9 cellular contexts compared by ENCODE assay signal in genomic region chr9:95505072-95505471, GRCh38. TPM values are rescaled to one million over a fixed set of nuclear protein-coding genes. Genes with fewer than 3 reads are reported as not detected.
A peak's percentile ranks its signal among the peaks of the same experiment; 100 is the strongest.
DNase-seq lines count a peak whose midpoint lies in the region; ATAC-seq and TF ChIP-seq lines count a peak whose summit lies in the region.
"Had no signal": no experiment of that assay in that cellular context is flagged by ENCODE, and none has a peak within 500 bp of the region (broad histone marks: within the 10 kb centered on the region; RNA-seq: fewer than 3 reads in every experiment).

No MANE protein-coding gene starts in this region.

- H3K36me3 ChIP-seq in CD8-positive, alpha-beta T cell (ENCODE audit: insufficient read depth, low read length): no peaks in the 10 kb centered on the region
- H3K36me3 ChIP-seq in MM.1S (replicated peaks; ENCODE audit: insufficient read depth, low read length) (no peaks in the 10 kb centered on the region), osteoblast (ENCODE audit: insufficient read depth, low read length) (no peaks in the 10 kb centered on the region)

- peak overlapping the region; percentile 84 for H3K4me3 Mint-ChIP-seq in CD8-positive, alpha-beta T cell
- peak overlapping the region; percentile 97 to 99 for H3K4me3 Mint-ChIP-seq in effector memory CD8-positive, alpha-beta T cell

- CTCF ChIA-PET in CD8-positive, alpha-beta T cell (lab: Charles Lee): interaction anchor here (0.8 to 2.6 kb wide), 3 partner anchors 9 to 17 kb away, joined by 3 to 7 read pairs (median 3); no protein-coding TSS in a partner anchor

- peak overlapping the region; percentile 58 for H3K4me2 ChIP-seq in MM.1S (ENCODE audit: low read depth, low read length)
- H3K4me2 ChIP-seq in osteoblast (ENCODE audit: insufficient read depth, low read length): peak overlapping the region; percentile 98

- peaks cover 22% of the 10 kb centered on the region for H3K27me3 Mint-ChIP-seq in CD8-positive, alpha-beta T cell (ENCODE audit: low read depth)
- no peaks in the 10 kb centered on the region for H3K27me3 Mint-ChIP-seq in effector memory CD8-positive, alpha-beta T cell

- H3K4me1 Mint-ChIP-seq in CD8-positive, alpha-beta T cell (ENCODE audit: low read depth): peaks cover 58% of the 10 kb centered on the region
- peaks cover 39 to 69% of the 10 kb centered on the region in 2 donors for H3K4me1 Mint-ChIP-seq in effector memory CD8-positive, alpha-beta T cell (ENCODE audit: low read depth in 2 of 2)

- no peaks in the 10 kb centered on the region for H3K9me2 ChIP-seq in MM.1S (replicated peaks; ENCODE audit: insufficient read depth, low read length)

- POLR2A ChIA-PET in CD8-positive, alpha-beta T cell (lab: Charles Lee): interaction anchor here (1.6 kb wide), 1 partner anchor 10 kb away, joined by 5 read pairs; no protein-coding TSS in a partner anchor

- no peaks in the 10 kb centered on the region for H3K9me3 ChIP-seq in CD8-positive, alpha-beta T cell (ENCODE audit: low read length)
- H3K9me3 ChIP-seq in MM.1S (replicated peaks; ENCODE audit: insufficient read depth, low read length): no peaks in the 10 kb centered on the region
- no peaks in the 10 kb centered on the region for H3K9me3 ChIP-seq in osteoblast (ENCODE audit: low read depth, low read length)

- intact Hi-C loops in CD8-positive, alpha-beta T cell (cut with DNase I, micrococcal nuclease): loop anchor here in 1 of 2 experiments (5.0 kb wide), 1 partner anchor 712 kb away; no protein-coding TSS in a partner anchor

- TF ChIP-seq CTCF in CD8-positive, alpha-beta T cell (IDR thresholded peaks at IDR 0.05): no peak
- no peak for TF ChIP-seq CTCF in MM.1S (IDR thresholded peaks at IDR 0.05; ENCODE audit: low read length)
- no peak for TF ChIP-seq CTCF in osteoblast (IDR thresholded peaks at IDR 0.05; ENCODE audit: extremely low read depth, low read depth, low read length)

- no peak for ATAC-seq in CD8-positive, alpha-beta T cell
- no peak for ATAC-seq in effector memory CD8-positive, alpha-beta T cell (replicated peaks)
- no peak for ATAC-seq in HG03025 (IDR thresholded peaks at IDR 0.05; ENCODE audit: low FRiP score, unreplicated experiment)
- ATAC-seq in GM21717 (IDR thresholded peaks at IDR 0.05; ENCODE audit: unreplicated experiment): no peak

- no peaks in the 10 kb centered on the region for H3K27me3 ChIP-seq in CD8-positive, alpha-beta T cell (ENCODE audit: insufficient read depth, low read length)
- H3K27me3 ChIP-seq in MM.1S (replicated peaks; ENCODE audit: insufficient read depth, low read length): no peaks in the 10 kb centered on the region
- H3K27me3 ChIP-seq in osteoblast (ENCODE audit: insufficient read depth, low read length): no peaks in the 10 kb centered on the region

- peaks cover 37% of the 10 kb centered on the region for H3K4me1 ChIP-seq in CD8-positive, alpha-beta T cell (ENCODE audit: insufficient read depth, low read length)
- H3K4me1 ChIP-seq in MM.1S (ENCODE audit: low read length) (peaks cover 28% of the 10 kb centered on the region), osteoblast (ENCODE audit: insufficient read depth, low read length) (peaks cover 19% of the 10 kb centered on the region)

- no peak overlapping the region for H3K27ac Mint-ChIP-seq in CD8-positive, alpha-beta T cell
- H3K27ac Mint-ChIP-seq in effector memory CD8-positive, alpha-beta T cell: peak overlapping the region; percentile 72 to 87

- no peak for DNase-seq in CD8-positive, alpha-beta T cell
- DNase-seq in MM.1S (no peak), osteoblast (ENCODE audit: insufficient read length, low spot score, missing footprints) (no peak), retina (no peak), NCI-H1105 treated with DMSO at 0.1 percent for 48 hours (lab: John Stamatoyannopoulos, UW) (no peak)
- no peak for DNase-seq in effector memory CD8-positive, alpha-beta T cell
- DNase-seq: NCI-H187 treated with DMSO at 0.1 percent for 48 hours had no signal

- peaks cover 7% of the 10 kb centered on the region for H3K36me3 Mint-ChIP-seq in CD8-positive, alpha-beta T cell
- H3K36me3 Mint-ChIP-seq in effector memory CD8-positive, alpha-beta T cell (ENCODE audit: insufficient read depth): peaks cover 26% of the 10 kb centered on the region

- no peak overlapping the region for H3K27ac ChIP-seq in CD8-positive, alpha-beta T cell (ENCODE audit: low read depth, low read length)
- H3K27ac ChIP-seq in MM.1S (ENCODE audit: low read length) (peak overlapping the region; percentile 43; the same call in 1 of the 2 replicates), osteoblast (ENCODE audit: low read depth, low read length) (no peak overlapping the region)

- peaks cover 25% of the 10 kb centered on the region for H3F3A ChIP-seq in MM.1S (ENCODE audit: insufficient read depth, low read length)

- no peaks in the 10 kb centered on the region for H3K9me3 Mint-ChIP-seq in CD8-positive, alpha-beta T cell
- H3K9me3 Mint-ChIP-seq in effector memory CD8-positive, alpha-beta T cell: no peaks in the 10 kb centered on the region

- H3K79me2 ChIP-seq in MM.1S (ENCODE audit: low read length) (peaks cover 79% of the 10 kb centered on the region), osteoblast (ENCODE audit: insufficient read depth, low read length) (peaks cover 5% of the 10 kb centered on the region)

- peak overlapping the region; percentile 53; the same call in 1 of the 2 replicates for H3K9ac ChIP-seq in MM.1S (ENCODE audit: low read length)

- no peak overlapping the region for H2AFZ ChIP-seq in MM.1S (ENCODE audit: low read length)
- H2AFZ ChIP-seq in osteoblast (ENCODE audit: low read length): peak overlapping the region; percentile 56

- H3K4me3 ChIP-seq in CD8-positive, alpha-beta T cell (ENCODE audit: low read depth, low read length): no peak overlapping the region
- H3K4me3 ChIP-seq in MM.1S (ENCODE audit: low read length): peak overlapping the region; percentile 74
- H3K4me3 ChIP-seq in osteoblast (ENCODE audit: insufficient read depth, low read length): peak overlapping the region; percentile 95

- H4K20me1 ChIP-seq in MM.1S (ENCODE audit: insufficient read depth, low read length) (no peaks in the 10 kb centered on the region), osteoblast (ENCODE audit: insufficient read depth, low read length) (peaks cover 9% of the 10 kb centered on the region)

RNA-seq across cellular contexts. Expression of gene PTCH1, which starts 11.7 kb away (rescaled TPM):
- total RNA-seq in CD8-positive, alpha-beta T cell: 10 to 100 TPM; 11.8 to 13.7 TPM
- 3.3 and 7.7 TPM in 2 replicates for total RNA-seq in osteoblast
